ENCODE assay signal across 1 cellular context in the genomic region with DNA sequence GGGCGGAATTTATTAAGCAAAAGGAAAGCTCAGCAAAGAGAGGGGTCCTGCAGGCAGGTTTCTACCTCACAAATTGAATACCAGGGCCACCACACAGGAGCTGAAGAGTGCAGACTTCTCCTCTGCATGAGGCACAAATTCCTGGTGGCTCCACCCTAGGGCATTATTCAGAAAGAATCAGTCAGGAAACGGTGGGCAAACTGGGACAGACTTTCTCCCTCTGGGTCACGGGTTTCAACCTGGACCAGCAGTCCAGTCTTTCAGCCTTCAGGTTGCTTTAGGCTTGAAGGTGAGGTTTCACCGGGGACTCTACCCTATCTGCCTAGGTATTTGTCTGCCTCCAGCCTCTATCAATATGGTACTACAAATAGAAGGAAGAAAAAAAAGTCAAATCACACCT.
TF ChIP-seq lines count a peak whose summit lies in the region.

No MANE protein-coding gene starts in this region.

TF ChIP-seq in GM12878, 131 proteins besides CTCF, POLR2A, EP300 and RAD21:
- TF ChIP-seq RBBP5 (conservative IDR thresholded peaks at IDR 0.05) (no peak), SMAD5 (IDR thresholded peaks at IDR 0.05; ENCODE audit: low read depth) (no peak), ZNF217 (IDR thresholded peaks at IDR 0.05) (no peak), BCL11A (IDR thresholded peaks at IDR 0.05; ENCODE audit: low read depth, low read length) (no peak), YBX1 (IDR thresholded peaks at IDR 0.05) (no peak), FOXK2 (IDR thresholded peaks at IDR 0.05) (no peak)
